In genomic region chr1:54906586-54906985, GRCh38 we compare ENCODE assay signal across 18 cellular contexts. TPM values are rescaled to one million over a fixed set of nuclear protein-coding genes. Genes with fewer than 3 reads are reported as not detected.
DNase-seq lines count a peak whose midpoint lies in the region; FAIRE-seq and TF ChIP-seq lines count a peak whose summit lies in the region.
"Had no signal": no experiment of that assay in that cellular context is flagged by ENCODE, and none has a peak within 500 bp of the region (broad histone marks: within the 10 kb centered on the region; RNA-seq: fewer than 3 reads in every experiment).

No MANE protein-coding gene starts in this region.

- H3K4me1 ChIP-seq in H9 (ENCODE audit: insufficient read depth, low read length) = peaks cover 4% of the 10 kb centered on the region; the same call in 1 of the 2 replicates
- H3K4me1 ChIP-seq in H1 (replicated peaks in 1 of 4; ENCODE audit: control insufficient read depth in 3 of 4, insufficient read depth in 4 of 4, low read length in 3 of 4) = peaks cover 0 to 3% (median under 1%) of the 10 kb centered on the region in 4 experiments; a peak in 1 of 7 replicates
- H3K4me1 ChIP-seq: HAP-1 had no signal

- peaks cover 14 to 15% of the 10 kb centered on the region in 2 experiments for H3K9me3 Mint-ChIP-seq in H9
- H3K9me3 Mint-ChIP-seq: CD4-positive, alpha-beta T cell had no signal

- H3K56ac ChIP-seq in H9 (ENCODE audit: insufficient read length, low read depth, low read length) = no peak overlapping the region
- H3K56ac ChIP-seq in H1 (replicated peaks; ENCODE audit: insufficient read length, low read depth, low read length) = no peak overlapping the region

- H3K14ac ChIP-seq in H9 (ENCODE audit: insufficient read depth, low read length) (no peak overlapping the region), H1 (ENCODE audit: insufficient read length) (no peak overlapping the region)

- H3K4me2 ChIP-seq in H9 (ENCODE audit: insufficient read depth, insufficient read length, low read length) = no peak overlapping the region
- no peak overlapping the region for H3K4me2 ChIP-seq in H1 (ENCODE audit: insufficient read depth in 1 of 2, low read depth in 2 of 2, low read length in 2 of 2)

- H4K5ac ChIP-seq in H9 (ENCODE audit: insufficient read length, low read depth, low read length) = peak overlapping the region; percentile 75
- H4K5ac ChIP-seq in H1 (ENCODE audit: insufficient read length, low read depth, low read length) = no peak overlapping the region

- H4K91ac ChIP-seq in H9 (ENCODE audit: insufficient read length, low read depth, low read length) (no peak overlapping the region), H1 (replicated peaks; ENCODE audit: insufficient read length, low read length) (peak overlapping the region; percentile 79)

- CTCF ChIA-PET in H1 (lab: Charles Lee; ENCODE audit: partially characterized antibody) = interaction anchor here (1.0 to 2.0 kb wide), 4 partner anchors 10 to 40 kb away, joined by 3 to 5 read pairs (median 4); no protein-coding TSS in a partner anchor

- H2BK15ac ChIP-seq in H9 (ENCODE audit: low read depth, low read length) (no peak overlapping the region), H1 (ENCODE audit: low read length) (no peak overlapping the region)

- no peak for TF ChIP-seq RAD21 in H1 (IDR thresholded peaks at IDR 0.05 in 1 of 2, conservative IDR thresholded peaks at IDR 0.05 in 1 of 2; ENCODE audit: low read depth in 2 of 2, low read length in 2 of 2)

- H3K4me1 Mint-ChIP-seq in H9 = peaks cover 28 to 36% of the 10 kb centered on the region in 2 experiments
- H3K4me1 Mint-ChIP-seq: B cell had no signal

- no peaks in the 10 kb centered on the region for H3K9me3 ChIP-seq in H9 (ENCODE audit: control insufficient read depth, low read depth, low read length)
- no peaks in the 10 kb centered on the region for H3K9me3 ChIP-seq in H1 (ENCODE audit: insufficient read depth in 2 of 2, low read depth in 1 of 2, low read length in 1 of 2)
- H3K9me3 ChIP-seq: HAP-1 had no signal

- DNase-seq in DMS79 (lab: John Stamatoyannopoulos, UW) (peak; percentile 50), H9 (no peak), H1 (ENCODE audit: low read depth in 1 of 2, low spot score in 2 of 2) (no peak), renal cortical epithelial cell (ENCODE audit: low read depth) (peak; percentile 10), mucosa of gallbladder (ENCODE audit: low spot score) (no peak)
- no peak for DNase-seq in stimulated activated CD4-positive, alpha-beta T cell treated with anti-CD3 and anti-CD28 coated beads, Interleukin-2, amount 100 ng/mL, for 48 hours
- DNase-seq in stimulated activated CD4-positive, alpha-beta T cell treated with anti-CD3 and anti-CD28 coated beads, Interleukin-4, amount 100 ng/mL, for 4 hours = no peak
- DNase-seq: ACHN; C1 segment of cervical spinal cord; Calu3; CD4-positive, alpha-beta T cell; DMS 273 treated with DMSO at 0.1 percent for 48 hours; EL; GM23248 had no signal

- no peak overlapping the region for H3K4me3 ChIP-seq in H1 (ENCODE audit: extremely low read depth in 1 of 4, insufficient read depth in 2 of 4, low read depth in 3 of 4, low read length in 4 of 4)
- H3K4me3 ChIP-seq: GM23248, HAP-1 had no signal

- H3K79me1 ChIP-seq in H9 (ENCODE audit: insufficient read depth, low read depth, low read length, poor library complexity, severe bottlenecking) (no peaks in the 10 kb centered on the region), H1 (ENCODE audit: low read depth, low read length) (no peaks in the 10 kb centered on the region)

- no peak overlapping the region for H2BK20ac ChIP-seq in H9 (ENCODE audit: low read depth, low read length, poor library complexity, severe bottlenecking)
- 0 out of 2 replicates have a peak overlapping the region, but pooled peaks have one; percentile 23 for H2BK20ac ChIP-seq in H1 (ENCODE audit: low read length)

- no peak overlapping the region for H3K4me3 Mint-ChIP-seq in H9
- H3K4me3 Mint-ChIP-seq: B cell; CD4-positive, alpha-beta T cell had no signal

- peak overlapping the region in 1 of 3 experiments; percentile 42; a peak in 2 of 7 replicates for H3K27ac Mint-ChIP-seq in H9
- H3K27ac Mint-ChIP-seq: B cell; CD4-positive, alpha-beta T cell had no signal

- H3K23me2 ChIP-seq in H9 (ENCODE audit: insufficient read length, low read depth, low read length, poor library complexity, severe bottlenecking) = no peaks in the 10 kb centered on the region
- no peaks in the 10 kb centered on the region for H3K23me2 ChIP-seq in H1 (ENCODE audit: low read depth, low read length)

- POLR2A ChIA-PET in H1 (lab: Charles Lee; ENCODE audit: partially characterized antibody) = no interaction called here

- H3K79me2 ChIP-seq in H9 (ENCODE audit: insufficient read depth, low read length) = no peaks in the 10 kb centered on the region
- no peaks in the 10 kb centered on the region for H3K79me2 ChIP-seq in H1 (ENCODE audit: control insufficient read depth in 1 of 2, insufficient read depth in 2 of 2, low read length in 2 of 2)

- no peak overlapping the region for H2BK12ac ChIP-seq in H9 (ENCODE audit: insufficient read length, low read depth, low read length)
- H2BK12ac ChIP-seq in H1 (ENCODE audit: low read depth, low read length) = peak overlapping the region; percentile 99

- no CpG with 5 or more reads among the region's 6 CpGs for WGBS in H9 (ENCODE audit: extremely low coverage, insufficient read length, low lambda C conversion rate)
- 83% methylated on average over 6 of the region's 6 CpGs; no CpG with 5 or more reads in 1 of the 2 experiments for WGBS in H1 (ENCODE audit: extremely low coverage in 1 of 2, insufficient coverage in 1 of 2, insufficient read length in 1 of 2, insufficient replicate concordance in 2 of 2, low coverage in 1 of 2, low lambda C conversion rate in 2 of 2, missing lambda C conversion rate in 1 of 2), 2 experiments

- H3K18ac ChIP-seq in H9 (ENCODE audit: insufficient read length, low read depth, low read length) (no peak overlapping the region), H1 (ENCODE audit: extremely low read depth, low read length) (peak overlapping the region; percentile 60; the same call in 1 of the 2 replicates)

- TF ChIP-seq CTCF in H9 (conservative IDR thresholded peaks at IDR 0.05) (no peak), H1 (IDR thresholded peaks at IDR 0.05; ENCODE audit: control extremely low read depth in 1 of 3, insufficient read depth in 1 of 3, low read depth in 1 of 3, low read length in 3 of 3) (no peak)

- H3K36me3 ChIP-seq in H1 (ENCODE audit: control insufficient read depth in 2 of 4, insufficient read depth in 4 of 4, low read length in 3 of 4) = no peaks in the 10 kb centered on the region
- H3K36me3 ChIP-seq: HAP-1 had no signal

- H2AK5ac ChIP-seq in H9 (ENCODE audit: insufficient read length, low read length) (no peak overlapping the region), H1 (ENCODE audit: low read depth, low read length) (no peak overlapping the region)

- H2BK120ac ChIP-seq in H9 (ENCODE audit: low read depth, low read length, poor library complexity, severe bottlenecking) (no peak overlapping the region), H1 (replicated peaks; ENCODE audit: low read depth, low read length) (no peak overlapping the region)

- no peaks in the 10 kb centered on the region for H4K20me1 ChIP-seq in H9 (ENCODE audit: control insufficient read depth, insufficient read depth, insufficient read length)
- H4K20me1 ChIP-seq in H1 (replicated peaks in 1 of 2; ENCODE audit: control insufficient read depth in 1 of 2, insufficient read depth in 2 of 2, low read length in 2 of 2) = no peaks in the 10 kb centered on the region

- peaks cover 7 to 16% (median 7%) of the 10 kb centered on the region in 3 experiments for H3K36me3 Mint-ChIP-seq in H9 (ENCODE audit: insufficient read depth in 1 of 3, low read depth in 3 of 3)

- no peak overlapping the region for H3K4ac ChIP-seq in H9 (ENCODE audit: low read depth, low read length)
- no peak overlapping the region for H3K4ac ChIP-seq in H1 (replicated peaks; ENCODE audit: insufficient read length, low read depth, low read length)

- TF ChIP-seq POLR2A in H1 (IDR thresholded peaks at IDR 0.05; ENCODE audit: control extremely low read depth in 1 of 2, low read depth in 2 of 2, low read length in 2 of 2) = no peak

- no peak for TF ChIP-seq EP300 in H1 (IDR thresholded peaks at IDR 0.05; ENCODE audit: borderline replicate concordance in 1 of 2, low read depth in 2 of 2, low read length in 2 of 2)

- H3K27ac ChIP-seq in H9 (ENCODE audit: insufficient read length, low read depth, low read length) (no peak overlapping the region), H1 (ENCODE audit: low read depth, low read length) (no peak overlapping the region)
- H3K27ac ChIP-seq: GM23248 had no signal

- H3T11ph ChIP-seq in H9 (ENCODE audit: low read length) = no peak overlapping the region

- H2AFZ ChIP-seq in H9 (ENCODE audit: low read length) = peak overlapping the region; percentile 44
- H2AFZ ChIP-seq in H1 (ENCODE audit: low read length) = 0 out of 2 replicates have a peak overlapping the region, but pooled peaks have one; percentile 13
- H2AFZ ChIP-seq: GM23248 had no signal

- H3K27me3 ChIP-seq in H9 (ENCODE audit: insufficient read depth, low read length) (no peaks in the 10 kb centered on the region), H1 (replicated peaks in 1 of 4; ENCODE audit: control insufficient read depth in 3 of 4, extremely low read depth in 1 of 4, insufficient read depth in 3 of 4, low read length in 3 of 4) (no peaks in the 10 kb centered on the region)

- H4K8ac ChIP-seq in H9 (replicated peaks; ENCODE audit: insufficient read length, low read depth, low read length) = no peak overlapping the region
- no peak overlapping the region for H4K8ac ChIP-seq in H1 (ENCODE audit: extremely low read depth, insufficient read depth, low read length)

- FAIRE-seq in H1 (lab: Jason Lieb, UNC) = no peak
- FAIRE-seq: G401.6, GM12891 had no signal

- H3K23ac ChIP-seq in H9 (ENCODE audit: insufficient read length, low read depth, low read length) (no peak overlapping the region), H1 (ENCODE audit: insufficient read length) (no peak overlapping the region)

- H3K9ac ChIP-seq in H9 (ENCODE audit: extremely low read depth, insufficient read length, low read length) (no peak overlapping the region), H1 (replicated peaks in 1 of 4; ENCODE audit: extremely low read depth in 1 of 4, low read depth in 3 of 4, low read length in 3 of 4) (no peak overlapping the region)
- H3K9ac ChIP-seq: GM23248 had no signal

- no peak overlapping the region for H2BK5ac ChIP-seq in H9 (ENCODE audit: insufficient read length, low read length)
- H2BK5ac ChIP-seq in H1 (ENCODE audit: low read depth, low read length) = peak overlapping the region; percentile 63; the same call in 1 of the 2 replicates

- peaks cover 3% of the 10 kb centered on the region for H3K27me3 Mint-ChIP-seq in H9 (ENCODE audit: low read depth)

RNA-seq across cellular contexts. Expression of gene DHCR24, which starts 19.6 kb away (rescaled TPM):
- total RNA-seq in H9 (2021) (318 and 340 TPM in 2 replicates), renal cortical epithelial cell (383 and 608 TPM in 2 replicates), mucosa of gallbladder (463 TPM)
- total RNA-seq in H1 (2021; fragmentation: NEBNext Ultra II Directional; extraction: Animal tissue kit (Norgen Biotek cat#: 25700)) = 419 and 455 TPM in 2 replicates
- 370 and 611 TPM in 2 replicates for polyA plus RNA-seq in H1 (2011; rRNA removed)
- 383 TPM for polyA plus RNA-seq in H1 (2011; cell fraction: cytosol; rRNA removed)
- 467 TPM for polyA plus RNA-seq in H1 (2011; cell fraction: nucleus; rRNA removed)
- 331 to 424 TPM (median 362 TPM) in 4 replicates for polyA plus RNA-seq in H1 (2012, experiment 1 of 2)
- polyA plus RNA-seq in H1 (2012, experiment 2 of 2) = 333 TPM
- polyA plus RNA-seq in H1 (2013, experiment 1 of 2) = 451 TPM
- polyA plus RNA-seq in H1 (2013, experiment 2 of 2) = 566 TPM
- 1,204 and 1,278 TPM in 2 replicates for polyA minus RNA-seq in H1 (2011; rRNA and poly(A)+ RNA removed)
- polyA minus RNA-seq in H1 (2011; cell fraction: cytosol; rRNA and poly(A)+ RNA removed) = 316 TPM
- 307 TPM for polyA minus RNA-seq in H1 (2011; cell fraction: nucleus; rRNA and poly(A)+ RNA removed)

Comparison
In these comparisons a context has a peak if more than half of its experiments do, and no peak if none do; other contexts are left out.
1. DNase-seq: peak in DMS79 (single experiment) and renal cortical epithelial cell (single experiment); none in H9 (single experiment), H1 (0 of 2), stimulated activated CD4-positive, alpha-beta T cell treated with anti-CD3 and anti-CD28 coated beads, Interleukin-2, amount 100 ng/mL, for 48 hours (0 of 2), mucosa of gallbladder (single experiment) and stimulated activated CD4-positive, alpha-beta T cell treated with anti-CD3 and anti-CD28 coated beads, Interleukin-4, amount 100 ng/mL, for 4 hours (0 of 2).